ENCODE assay signal across 27 cellular contexts in the genomic region with DNA sequence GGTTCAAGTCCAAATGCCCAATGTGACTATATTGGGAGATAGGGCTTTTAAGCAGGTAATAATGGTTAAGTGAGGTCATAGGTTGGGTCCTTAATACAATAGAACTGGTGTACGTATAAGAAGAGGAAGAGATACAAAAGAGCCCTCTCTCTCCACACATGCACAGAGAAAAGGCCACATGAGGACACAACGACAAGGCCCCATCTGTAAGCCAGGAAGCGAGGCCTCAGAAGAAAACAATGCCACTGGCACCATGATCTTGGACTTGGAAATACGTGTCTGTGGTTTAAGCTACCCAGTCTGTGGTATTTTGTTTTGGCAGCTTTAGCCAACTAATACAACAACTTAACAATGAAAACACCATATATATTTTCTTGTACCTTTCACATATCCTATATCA. TPM values are rescaled to one million over a fixed set of nuclear protein-coding genes. Genes with fewer than 3 reads are reported as not detected.
DNase-seq lines count a peak whose midpoint lies in the region; ATAC-seq and TF ChIP-seq lines count a peak whose summit lies in the region.
"Had no signal": no experiment of that assay in that cellular context is flagged by ENCODE, and none has a peak within 500 bp of the region (broad histone marks: within the 10 kb centered on the region; RNA-seq: fewer than 3 reads in every experiment).

No MANE protein-coding gene starts in this region.

- H3K4me1 ChIP-seq in osteoblast (ENCODE audit: insufficient read depth, low read length), result peaks cover 2% of the 10 kb centered on the region
- H3K4me1 ChIP-seq: prostate gland, SJCRH30, testis, vagina had no signal

- no peak overlapping the region for H3K4me3 ChIP-seq in NB4 (ENCODE audit: low read depth, low read length)
- H3K4me3 ChIP-seq in astrocyte of the spinal cord (ENCODE audit: low read depth, low read length), result no peak overlapping the region
- no peak overlapping the region for H3K4me3 ChIP-seq in osteoblast (ENCODE audit: insufficient read depth, low read length)
- H3K4me3 ChIP-seq: gastroesophageal sphincter, prostate gland, SJCRH30, testis, vagina had no signal

- H3K9me3 ChIP-seq in osteoblast (ENCODE audit: low read depth, low read length), result no peaks in the 10 kb centered on the region
- H3K9me3 ChIP-seq: gastroesophageal sphincter, prostate gland, SJCRH30, testis, vagina had no signal

- no peaks in the 10 kb centered on the region for H3K27me3 ChIP-seq in osteoblast (ENCODE audit: insufficient read depth, low read length)
- H3K27me3 ChIP-seq: gastroesophageal sphincter, SJCRH30, testis, vagina had no signal

- in situ Hi-C loops in astrocyte of the spinal cord (cut with HindIII; ENCODE audit: low sequenced_read_pairs), result no loop called here

- H2AFZ ChIP-seq in osteoblast (ENCODE audit: low read length), result peak overlapping the region; percentile 71

- H4K20me1 ChIP-seq in osteoblast (ENCODE audit: insufficient read depth, low read length), result no peaks in the 10 kb centered on the region

- TF ChIP-seq POLR2A in NB4 (IDR thresholded peaks at IDR 0.05; ENCODE audit: extremely low read depth, insufficient read length), result no peak

- no peak overlapping the region for H3K27ac ChIP-seq in osteoblast (ENCODE audit: low read depth, low read length)
- H3K27ac ChIP-seq: 22Rv1, gastroesophageal sphincter, prostate gland, SJCRH30, testis, vagina had no signal

- DNase-seq in NCI-H2227 (lab: John Stamatoyannopoulos, UW; ENCODE audit: unreplicated experiment) (peak; percentile 50), NCI-H2227 treated with DMSO at 0.1 percent for 48 hours (lab: John Stamatoyannopoulos, UW) (no peak), NB4 (ENCODE audit: low read depth) (peak; percentile 61), astrocyte of the spinal cord (ENCODE audit: low read depth, low spot score) (peak; percentile 8), osteoblast (ENCODE audit: insufficient read length, low spot score, missing footprints) (no peak), 8988T (no peak), NCI-H2081 (lab: John Stamatoyannopoulos, UW) (no peak)
- DNase-seq: activated CD4-positive, CD25-positive, alpha-beta regulatory T cell; activated CD8-positive, alpha-beta memory T cell treated with anti-CD3 and anti-CD28 coated beads, Interleukin-2, amount 50 U/mL, for 4 hours; activated naive CD4-positive, alpha-beta T cell treated with anti-CD3 and anti-CD28 coated beads, Interleukin-2, amount 10 ng/mL, durations not matched to agents 7 days and 5 days; CD8-positive, alpha-beta T cell; DMS 273 treated with DMSO at 0.1 percent for 48 hours; H7; mesendoderm; NCI-H1436 treated with DMSO at 0.1 percent for 48 hours; NCI-H510A treated with DMSO at 0.1 percent for 48 hours; stimulated activated naive CD8-positive, alpha-beta T cell treated with anti-CD3 and anti-CD28 coated beads, Interleukin-15, Interleukin-2, amounts not matched to agents 100 U/mL and 50 U/mL, for 24 hours; T-helper 1 cell; testis had no signal

- no peak for ATAC-seq in GM18873 (IDR thresholded peaks at IDR 0.05; ENCODE audit: low FRiP score, unreplicated experiment)
- ATAC-seq: CD8-positive, alpha-beta T cell; esophagus mucosa; gastroesophageal sphincter; left lobe of liver; stimulated activated naive CD8-positive, alpha-beta T cell treated with anti-CD3 and anti-CD28 coated beads, Interleukin-15, Interleukin-2, amounts not matched to agents 100 U/mL and 50 U/mL, for 24 hours had no signal

- TF ChIP-seq CTCF in NB4 (IDR thresholded peaks at IDR 0.05; ENCODE audit: low read depth, low read length) (no peak), astrocyte of the spinal cord (IDR thresholded peaks at IDR 0.05; ENCODE audit: low read depth, low read length) (no peak), osteoblast (IDR thresholded peaks at IDR 0.05; ENCODE audit: extremely low read depth, low read depth, low read length) (no peak)

- no peaks in the 10 kb centered on the region for H3K36me3 ChIP-seq in osteoblast (ENCODE audit: insufficient read depth, low read length)
- H3K36me3 ChIP-seq: gastroesophageal sphincter, prostate gland, SJCRH30, vagina had no signal

- no peaks in the 10 kb centered on the region for H3K79me2 ChIP-seq in osteoblast (ENCODE audit: insufficient read depth, low read length)

- H3K4me2 ChIP-seq in osteoblast (ENCODE audit: insufficient read depth, low read length), result no peak overlapping the region

RNA-seq across cellular contexts. Expression of gene RFC3, which starts 23.4 kb away (rescaled TPM):
- 5.3 and 5.4 TPM in 2 replicates for total RNA-seq in osteoblast

Comparison
In these comparisons a context has a peak if more than half of its experiments do, and no peak if none do; other contexts are left out.
1. DNase-seq: peak in NCI-H2227 (single experiment), NB4 (single experiment) and astrocyte of the spinal cord (single experiment); none in NCI-H2227 treated with DMSO at 0.1 percent for 48 hours (single experiment), osteoblast (single experiment), 8988T (single experiment) and NCI-H2081 (0 of 2).